In genomic region chrX:18449271-18449670, GRCh38 we compare ENCODE assay signal across 23 cellular contexts.
"Had no signal": no experiment of that assay in that cellular context is flagged by ENCODE, and none has a peak within 500 bp of the region (broad histone marks: within the 10 kb centered on the region; RNA-seq: fewer than 3 reads in every experiment).

No MANE protein-coding gene starts in this region.

- H3K27me3 Mint-ChIP-seq: activated CD4-positive, alpha-beta memory T cell treated with anti-CD3 and anti-CD28 coated beads, Interleukin-2, amount 10 ng/mL, durations not matched to agents 7 days and 5 days; activated T-helper 17 cell treated with anti-CD3 and anti-CD28 coated beads, Interleukin-2, amount 50 U/mL, for 72 hours had no signal

- H3K27ac Mint-ChIP-seq: activated CD4-positive, alpha-beta memory T cell treated with anti-CD3 and anti-CD28 coated beads, Interleukin-2, amount 10 ng/mL, durations not matched to agents 7 days and 5 days; activated T-helper 17 cell treated with anti-CD3 and anti-CD28 coated beads, Interleukin-2, amount 50 U/mL, for 72 hours; nephron progenitor cell had no signal

- DNase-seq: activated CD4-positive, alpha-beta memory T cell treated with anti-CD3 and anti-CD28 coated beads, Interleukin-2, amount 10 ng/mL, durations not matched to agents 7 days and 5 days; activated CD4-positive, alpha-beta T cell treated with anti-CD3 and anti-CD28 coated beads for 48 hours; activated CD8-positive, alpha-beta memory T cell treated with anti-CD3 and anti-CD28 coated beads, Interleukin-2, amount 50 U/mL, for 48 hours; activated gamma-delta T cell treated with Interleukin-2 at 50 U/mL for 16 hours; activated naive CD4-positive, alpha-beta T cell treated with anti-CD3 and anti-CD28 coated beads, Interleukin-2, amount 50 U/mL, for 16 hours; activated T-cell treated with anti-CD3 and anti-CD28 coated beads, Interleukin-2, amount 50 U/mL, for 4 hours; amniotic stem cell; caudate nucleus; left ventricle myocardium inferior; nephron progenitor cell; nucleus accumbens; pancreas; psoas muscle; right cardiac atrium; spleen; stimulated activated naive CD4-positive, alpha-beta T cell had no signal

- H3K4me3 ChIP-seq: esophagus muscularis mucosa, hepatocyte, left ventricle myocardium inferior, pancreas, psoas muscle, spleen, suprapubic skin, tibial nerve had no signal

- H3K36me3 ChIP-seq: esophagus muscularis mucosa, left ventricle myocardium inferior, pancreas, spleen, suprapubic skin, tibial nerve had no signal

- H3K4me3 Mint-ChIP-seq: activated CD4-positive, alpha-beta memory T cell treated with anti-CD3 and anti-CD28 coated beads, Interleukin-2, amount 10 ng/mL, durations not matched to agents 7 days and 5 days; activated T-cell treated with anti-CD3 and anti-CD28 coated beads, Interleukin-2, amount 50 U/mL, for 4 hours; activated T-helper 17 cell treated with anti-CD3 and anti-CD28 coated beads, Interleukin-2, amount 50 U/mL, for 72 hours; nephron progenitor cell had no signal

- H3K4me1 ChIP-seq: esophagus muscularis mucosa, left ventricle myocardium inferior, pancreas, psoas muscle, spleen, suprapubic skin, tibial nerve had no signal

- H3K9me3 Mint-ChIP-seq: activated CD4-positive, alpha-beta memory T cell treated with anti-CD3 and anti-CD28 coated beads, Interleukin-2, amount 10 ng/mL, durations not matched to agents 7 days and 5 days; activated T-cell treated with anti-CD3 and anti-CD28 coated beads, Interleukin-2, amount 50 U/mL, for 4 hours; activated T-helper 17 cell treated with anti-CD3 and anti-CD28 coated beads, Interleukin-2, amount 50 U/mL, for 72 hours had no signal

- H3K4me1 Mint-ChIP-seq: activated CD4-positive, alpha-beta memory T cell treated with anti-CD3 and anti-CD28 coated beads, Interleukin-2, amount 10 ng/mL, durations not matched to agents 7 days and 5 days; activated T-helper 17 cell treated with anti-CD3 and anti-CD28 coated beads, Interleukin-2, amount 50 U/mL, for 72 hours had no signal

- H3K9me3 ChIP-seq: esophagus muscularis mucosa, left ventricle myocardium inferior, pancreas, psoas muscle, spleen, suprapubic skin, tibial nerve had no signal

- H3K27ac ChIP-seq: esophagus muscularis mucosa, hepatocyte, left ventricle myocardium inferior, pancreas, psoas muscle, spleen, suprapubic skin, tibial nerve, VCaP had no signal

- H3K27me3 ChIP-seq: esophagus muscularis mucosa, hepatocyte, pancreas, spleen, suprapubic skin, tibial nerve had no signal

- ATAC-seq: activated CD4-positive, CD25-positive, alpha-beta regulatory T cell treated with anti-CD3 and anti-CD28 coated beads, Interleukin-2, amount 50 U/mL, for 24 hours; activated T-cell treated with anti-CD3 and anti-CD28 coated beads, Interleukin-2, amount 50 U/mL, for 4 hours; activated T-helper 17 cell treated with anti-CD3 and anti-CD28 coated beads, Interleukin-2, amount 50 U/mL, for 72 hours; pancreas; psoas muscle; right cardiac atrium had no signal
